In the genomic region with DNA sequence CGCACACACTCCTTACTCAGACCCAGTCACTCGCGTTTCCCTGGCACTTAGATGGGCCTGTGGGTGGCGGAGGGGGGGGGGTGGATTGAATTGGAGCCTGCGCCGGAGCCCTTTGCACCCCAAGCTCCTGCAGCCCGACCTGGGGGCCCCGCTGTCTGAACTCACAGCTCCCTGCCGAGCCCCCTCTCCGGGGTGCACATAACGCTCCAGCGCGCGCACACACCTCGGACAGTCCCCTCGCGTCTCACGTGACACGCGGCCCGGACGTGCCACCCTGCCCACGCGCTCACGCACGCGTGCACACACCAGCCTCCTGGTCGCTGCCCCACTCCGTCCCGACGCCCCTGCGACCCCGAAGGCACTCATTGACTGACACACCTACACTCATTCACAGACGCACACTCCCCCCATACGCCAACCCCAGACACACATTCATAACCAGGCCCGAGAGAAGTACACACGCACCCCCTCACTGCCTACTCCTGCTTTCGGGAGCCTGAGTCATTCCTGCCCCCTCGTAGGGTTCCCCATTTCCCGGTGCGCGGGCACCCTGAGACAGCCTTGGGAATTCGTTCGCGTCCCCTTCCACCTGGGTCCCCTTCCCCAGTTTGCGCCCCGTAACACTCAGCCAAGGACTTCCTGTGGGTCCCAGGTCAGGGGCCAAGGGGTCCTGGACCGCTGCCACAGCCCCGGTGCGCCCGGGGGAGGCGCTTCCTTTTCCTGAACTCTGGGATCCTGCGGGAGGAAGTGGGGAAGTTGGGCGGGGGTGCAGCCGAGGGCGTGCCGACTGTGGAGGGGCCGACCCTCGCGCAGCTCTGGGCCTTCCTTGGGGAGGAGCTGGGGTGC, we compare ENCODE assay signal across 7 cellular contexts. TPM values are rescaled to one million over a fixed set of nuclear protein-coding genes. Genes with fewer than 3 reads are reported as not detected.
DNase-seq lines count a peak whose midpoint lies in the region; ATAC-seq and TF ChIP-seq lines count a peak whose summit lies in the region.

No MANE protein-coding gene starts in this region.

- H3K36me3 Mint-ChIP-seq in T-helper 17 cell (ENCODE audit: low read depth), result peaks cover 3% of the 10 kb centered on the region

- no peaks in the 10 kb centered on the region for H3K9me3 ChIP-seq in HEK293 (ENCODE audit: control insufficient read depth, insufficient read depth, low read depth, low read length)
- no peaks in the 10 kb centered on the region for H3K9me3 ChIP-seq in T-helper 17 cell (ENCODE audit: control insufficient read depth, low read length, poor library complexity, severe bottlenecking)

- H3K36me3 ChIP-seq in HEK293 (ENCODE audit: control insufficient read depth in 2 of 2, insufficient read depth in 1 of 2, low read length in 2 of 2), result peaks cover 5 to 30% of the 10 kb centered on the region in 2 experiments; a peak in 2 of 3 replicates
- no peaks in the 10 kb centered on the region for H3K36me3 ChIP-seq in brain microvascular endothelial cell (replicated peaks)

- H3K27me3 ChIP-seq in brain microvascular endothelial cell (replicated peaks), result no peaks in the 10 kb centered on the region

- TF ChIP-seq CTCF in HEK293 (tag by site-specific recombination; IDR thresholded peaks at IDR 0.05) (no peak), brain microvascular endothelial cell (IDR thresholded peaks at IDR 0.05; ENCODE audit: low read depth, low read length, missing control alignments) (no peak)

- ATAC-seq in T-helper 17 cell, result peak; percentile 47

- POLR2A ChIA-PET in HEK293 (lab: Yijun Ruan, JAX), result interaction anchor here (0.6 to 2.2 kb wide), 3 partner anchors 46 to 217 kb away, joined by 3 to 7 read pairs (median 4); partner anchors contain the start of genes KPNB1 and OSBPL7

- H3K4me1 ChIP-seq in HEK293 (ENCODE audit: control insufficient read depth, insufficient read depth, low read length), result peaks cover 12% of the 10 kb centered on the region

- peak overlapping the region; percentile 95 for H3K4me3 Mint-ChIP-seq in T-helper 17 cell

- H3K4me1 Mint-ChIP-seq in T-helper 17 cell, result peaks cover 25% of the 10 kb centered on the region

- DNase-seq in T-helper 17 cell, result no peak
- no peak for DNase-seq in brain microvascular endothelial cell
- DNase-seq in iPS-NIHi11 (ENCODE audit: low spot score), result peak; percentile 45
- DNase-seq in COLO829 (ENCODE audit: low spot score), result no peak
- no peak for DNase-seq in iPS-NIHi7 (ENCODE audit: extremely low spot score)

- CTCF ChIA-PET in HEK293 (lab: Yijun Ruan, JAX), result interaction anchor here (0.6 kb wide), 1 partner anchor 436 kb away, joined by 3 read pairs; no protein-coding TSS in a partner anchor

- in situ Hi-C loops in brain microvascular endothelial cell (cut with HindIII; ENCODE audit: low pct_ligation_motif_present, low sequenced_read_pairs), result no loop called here

- peak overlapping the region; percentile 65 for H3K4me3 ChIP-seq in HEK293 (ENCODE audit: low read depth, low read length)
- H3K4me3 ChIP-seq in brain microvascular endothelial cell (ENCODE audit: low read depth, low read length), result peak overlapping the region; percentile 53
- peak overlapping the region; percentile 65 to 99 (median 90) for H3K4me3 ChIP-seq in skin epidermis

- H3K27me3 Mint-ChIP-seq in T-helper 17 cell, result no peaks in the 10 kb centered on the region

- H3K27ac ChIP-seq in HEK293 (ENCODE audit: extremely low read depth, low read depth, low read length), result peak overlapping the region; percentile 41; the same call in 1 of the 2 replicates
- no peak overlapping the region for H3K27ac ChIP-seq in brain microvascular endothelial cell
- H3K27ac ChIP-seq in skin epidermis, result peak overlapping the region; percentile 83 to 97 (median 93)

- H3K27ac Mint-ChIP-seq in T-helper 17 cell, result peak overlapping the region; percentile 45

TF ChIP-seq in HEK293, 187 proteins besides CTCF, POLR2A, EP300 and RAD21:
- TF ChIP-seq, protein P1, sequence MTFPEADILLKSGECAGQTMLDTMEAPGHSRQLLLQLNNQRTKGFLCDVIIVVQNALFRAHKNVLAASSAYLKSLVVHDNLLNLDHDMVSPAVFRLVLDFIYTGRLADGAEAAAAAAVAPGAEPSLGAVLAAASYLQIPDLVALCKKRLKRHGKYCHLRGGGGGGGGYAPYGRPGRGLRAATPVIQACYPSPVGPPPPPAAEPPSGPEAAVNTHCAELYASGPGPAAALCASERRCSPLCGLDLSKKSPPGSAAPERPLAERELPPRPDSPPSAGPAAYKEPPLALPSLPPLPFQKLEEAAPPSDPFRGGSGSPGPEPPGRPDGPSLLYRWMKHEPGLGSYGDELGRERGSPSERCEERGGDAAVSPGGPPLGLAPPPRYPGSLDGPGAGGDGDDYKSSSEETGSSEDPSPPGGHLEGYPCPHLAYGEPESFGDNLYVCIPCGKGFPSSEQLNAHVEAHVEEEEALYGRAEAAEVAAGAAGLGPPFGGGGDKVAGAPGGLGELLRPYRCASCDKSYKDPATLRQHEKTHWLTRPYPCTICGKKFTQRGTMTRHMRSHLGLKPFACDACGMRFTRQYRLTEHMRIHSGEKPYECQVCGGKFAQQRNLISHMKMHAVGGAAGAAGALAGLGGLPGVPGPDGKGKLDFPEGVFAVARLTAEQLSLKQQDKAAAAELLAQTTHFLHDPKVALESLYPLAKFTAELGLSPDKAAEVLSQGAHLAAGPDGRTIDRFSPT (tag by site-specific recombination; IDR thresholded peaks at IDR 0.05), result peak; percentile 46; the same call in 1 of the 2 replicates
- peak; percentile 87 for TF ChIP-seq EGR2 (tag by site-specific recombination; IDR thresholded peaks at IDR 0.05; ENCODE audit: low read depth)
- TF ChIP-seq PRDM1 (tag by site-specific recombination; IDR thresholded peaks at IDR 0.05), result no peak
- no peak for TF ChIP-seq ZNF510 (tag by site-specific recombination; IDR thresholded peaks at IDR 0.05; ENCODE audit: insufficient replicate concordance)
- TF ChIP-seq ZNF600 (tag by site-specific recombination; IDR thresholded peaks at IDR 0.05), result peak; percentile 62
- TF ChIP-seq ZFHX2 (tag by site-specific recombination; conservative IDR thresholded peaks at IDR 0.05), result peak; percentile 96

RNA-seq across cellular contexts. Expression of gene TBKBP1, which starts 1.1 kb away (rescaled TPM):
- total RNA-seq in T-helper 17 cell, result 1 to 10 TPM; 2.4 to 2.6 TPM

RNA-seq across cellular contexts. Expression of gene TBX21, which starts 38.0 kb away (rescaled TPM):
- 1 to 10 TPM; 7.9 to 8.8 TPM for total RNA-seq in T-helper 17 cell

RNA-seq across cellular contexts. Expression of gene KPNB1, which starts 45.3 kb away (rescaled TPM):
- total RNA-seq in T-helper 17 cell, result 100 to 1,000 TPM; 183 to 196 TPM
